ENCODE assay signal across 15 cellular contexts in genomic region chr7:150385240-150385830, GRCh38.
A peak's percentile ranks its signal among the peaks of the same experiment; 100 is the strongest.
DNase-seq lines count a peak whose midpoint lies in the region; ATAC-seq and TF ChIP-seq lines count a peak whose summit lies in the region.
"Had no signal": no experiment of that assay in that cellular context is flagged by ENCODE, and none has a peak within 500 bp of the region (broad histone marks: within the 10 kb centered on the region; RNA-seq: fewer than 3 reads in every experiment).

No MANE protein-coding gene starts in this region.

- H3K4me3 Mint-ChIP-seq in nephron = peak overlapping the region; percentile 23 to 45 (median 32)
- H3K4me3 Mint-ChIP-seq: T-cell had no signal

- H3K9me3 Mint-ChIP-seq in nephron = no peaks in the 10 kb centered on the region
- H3K9me3 Mint-ChIP-seq: T-cell had no signal

- no peak for ATAC-seq in GM21737 (IDR thresholded peaks at IDR 0.05; ENCODE audit: unreplicated experiment)
- ATAC-seq: mucosa of descending colon, T-cell had no signal

- peaks cover 64% of the 10 kb centered on the region for H3K4me1 Mint-ChIP-seq in nephron

- peak overlapping the region; percentile 90 to 96 (median 95) for H3K27ac Mint-ChIP-seq in nephron

- peak; percentile 55 for DNase-seq in COLO668 (lab: John Stamatoyannopoulos, UW; ENCODE audit: unreplicated experiment)
- peak; percentile 23 for DNase-seq in NCI-H1417 treated with DMSO at 0.1 percent for 48 hours (lab: John Stamatoyannopoulos, UW)
- peak; percentile 61 for DNase-seq in cerebellar cortex (ENCODE audit: low spot score)
- no peak for DNase-seq in pons (ENCODE audit: low spot score)
- no peak for DNase-seq in NCI-H128 (lab: John Stamatoyannopoulos, UW; ENCODE audit: unreplicated experiment)
- DNase-seq in cerebellar nuclear complex (lab: John Stamatoyannopoulos, UW) = no peak
- DNase-seq: activated CD4-positive, CD25-positive, alpha-beta regulatory T cell treated with anti-CD3 and anti-CD28 coated beads, Interleukin-2, amount 50 U/mL, for 72 hours; activated T-cell treated with anti-CD3 and anti-CD28 coated beads, Interleukin-2, amount 50 U/mL, for 1 hour; DMS 273 treated with DMSO at 0.1 percent for 48 hours; NCI-H187 treated with DMSO at 0.1 percent for 48 hours; stimulated activated CD4-positive, alpha-beta T cell treated with anti-CD3 and anti-CD28 coated beads, Interleukin-2, amount 100 ng/mL, for 48 hours; T-cell had no signal

- peaks cover 4% of the 10 kb centered on the region for H3K36me3 Mint-ChIP-seq in nephron (ENCODE audit: low read depth)

- no peak for TF ChIP-seq CTCF in nephron (IDR thresholded peaks at IDR 0.05; ENCODE audit: unreplicated experiment in 3 of 3)

- no peaks in the 10 kb centered on the region for H3K27me3 Mint-ChIP-seq in nephron (ENCODE audit: low read depth)
- H3K27me3 Mint-ChIP-seq: T-cell had no signal

Comparison
In these comparisons a context has a peak if more than half of its experiments do, and no peak if none do; other contexts are left out.
1. DNase-seq: peak in COLO668 (single experiment), NCI-H1417 treated with DMSO at 0.1 percent for 48 hours (single experiment) and cerebellar cortex (single experiment); none in pons (single experiment), NCI-H128 (single experiment) and cerebellar nuclear complex (0 of 2).